8 cellular contexts compared by ENCODE assay signal in genomic region chr19:38736036-38736412, GRCh38. TPM values are rescaled to one million over a fixed set of nuclear protein-coding genes. Genes with fewer than 3 reads are reported as not detected.
DNase-seq lines count a peak whose midpoint lies in the region; ATAC-seq and TF ChIP-seq lines count a peak whose summit lies in the region.

No MANE protein-coding gene starts in this region.

- intact Hi-C loops in Caco-2 (cut with micrococcal nuclease; ENCODE audit: unreplicated experiment), result loop anchor here (2.0 to 10.0 kb wide), 3 partner anchors 101 to 191 kb away; no protein-coding TSS in a partner anchor

- H3K4me1 ChIP-seq in Caco-2, result peaks cover 24% of the 10 kb centered on the region

- H3K4me3 ChIP-seq in Caco-2 (ENCODE audit: low read depth, low read length) (peak overlapping the region; percentile 54), fibroblast of villous mesenchyme (ENCODE audit: low read depth, low read length) (peak overlapping the region; percentile 42)

- H3K27me3 ChIP-seq in Caco-2 (replicated peaks; ENCODE audit: control insufficient read depth, insufficient read depth, low read length), result no peaks in the 10 kb centered on the region

- DNase-seq in Caco-2 (peak; percentile 71 to 79), NCI-H2227 treated with DMSO at 0.1 percent for 48 hours (lab: John Stamatoyannopoulos, UW) (peak; percentile 68), fibroblast of villous mesenchyme (ENCODE audit: low read depth) (peak; percentile 36), retina (peak; percentile 40), DMS79 (lab: John Stamatoyannopoulos, UW) (no peak)
- peak; percentile 69 for DNase-seq in activated T-cell treated with anti-CD3 and anti-CD28 coated beads, Interleukin-2, amount 50 U/mL, for 1 hour

- POLR2A ChIA-PET in Caco-2 (lab: Charles Lee), result interaction anchor here (1.5 to 2.5 kb wide), 2 partner anchors 86 to 96 kb away, joined by 6 to 9 read pairs; partner anchors contain the start of gene ECH1

- no peaks in the 10 kb centered on the region for H3K9me3 ChIP-seq in Caco-2

- peaks cover 66% of the 10 kb centered on the region for H3K36me3 Mint-ChIP-seq in Caco-2 (ENCODE audit: insufficient read depth, unreplicated experiment)

- CTCF ChIA-PET in Caco-2 (lab: Charles Lee), result no interaction called here

- peak overlapping the region; percentile 72 for H3K4me3 Mint-ChIP-seq in Caco-2 (ENCODE audit: unreplicated experiment)

- H3K36me3 ChIP-seq in Caco-2 (ENCODE audit: control insufficient read depth, insufficient read depth, low read length), result peaks cover 2% of the 10 kb centered on the region; the same call in 1 of the 2 replicates

- no peak overlapping the region for H3K27ac Mint-ChIP-seq in Caco-2 (ENCODE audit: unreplicated experiment)

- peaks cover 23% of the 10 kb centered on the region for H3K4me1 Mint-ChIP-seq in Caco-2 (ENCODE audit: low read depth, unreplicated experiment)

- ATAC-seq in HG03520 (IDR thresholded peaks at IDR 0.05; ENCODE audit: unreplicated experiment), result no peak
- ATAC-seq in GM18520 (IDR thresholded peaks at IDR 0.05; ENCODE audit: unreplicated experiment), result no peak

- H3K9me3 Mint-ChIP-seq in Caco-2 (ENCODE audit: unreplicated experiment), result no peaks in the 10 kb centered on the region

- TF ChIP-seq CTCF in Caco-2 (IDR thresholded peaks at IDR 0.05; ENCODE audit: insufficient read depth in 1 of 2, low read depth in 1 of 2, low read length in 1 of 2, severe bottlenecking in 1 of 2, unreplicated experiment in 1 of 2) (no peak), fibroblast of villous mesenchyme (IDR thresholded peaks at IDR 0.05; ENCODE audit: insufficient read depth, low read depth, low read length) (no peak)

- TSS peak; percentile 69 for BruUV-seq in Caco-2 (replicated peaks; lab: Mats Ljungman, UMichigan)

- H3K27me3 Mint-ChIP-seq in Caco-2 (ENCODE audit: insufficient read depth, unreplicated experiment), result no peaks in the 10 kb centered on the region

RNA-seq across cellular contexts. Expression of gene CAPN12, which starts 8.2 kb away (rescaled TPM):
- total RNA-seq in Caco-2 (2022) (8.8 and 11.0 TPM in 2 replicates), fibroblast of villous mesenchyme (0.86 TPM in 1 of 2 replicates, not detected in the other)

RNA-seq across cellular contexts. Expression of gene LGALS7, which starts 37.3 kb away (rescaled TPM):
- total RNA-seq in Caco-2 (2022) (not detected in 2 replicates), fibroblast of villous mesenchyme (not detected in 2 replicates)

RNA-seq across cellular contexts. Expression of gene LGALS7B, which starts 53.0 kb away (rescaled TPM):
- not detected in 2 replicates for total RNA-seq in Caco-2 (2022)
- not detected in 2 replicates for total RNA-seq in fibroblast of villous mesenchyme
